15 cellular contexts compared by ENCODE assay signal in the genomic region with DNA sequence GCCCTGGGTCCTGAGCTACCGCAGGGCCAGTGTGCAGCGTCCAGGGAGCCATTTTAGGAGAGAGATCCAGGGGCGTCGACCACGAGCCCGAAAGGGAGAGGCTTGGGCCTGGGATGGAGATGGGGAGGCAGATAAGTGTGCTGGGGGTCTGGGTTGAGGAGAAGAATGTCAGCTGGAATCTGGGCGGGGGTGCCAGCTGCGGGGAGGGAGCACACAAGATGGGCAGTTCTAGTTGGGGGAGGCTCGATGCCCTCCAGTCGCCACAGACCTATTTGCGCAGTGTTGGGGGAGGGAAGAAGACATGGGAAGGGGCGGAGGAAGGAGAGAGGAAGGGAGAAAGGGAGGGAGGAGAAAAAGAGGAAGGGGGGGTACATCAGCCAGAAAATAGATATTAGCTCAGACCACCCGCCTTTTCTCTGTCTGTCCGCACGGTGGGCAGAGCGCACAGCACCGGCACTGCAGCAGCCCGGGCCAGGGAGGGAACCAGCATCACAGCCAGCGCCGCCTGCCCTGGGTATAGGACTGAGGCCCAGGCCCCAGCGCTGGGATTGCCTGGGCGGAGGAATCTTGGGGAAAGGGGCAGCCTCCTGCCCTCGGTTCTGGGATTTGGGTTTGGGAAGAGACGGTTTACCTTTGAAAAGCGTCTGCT. TPM values are rescaled to one million over a fixed set of nuclear protein-coding genes. Genes with fewer than 3 reads are reported as not detected.
DNase-seq lines count a peak whose midpoint lies in the region; TF ChIP-seq lines count a peak whose summit lies in the region.
"Had no signal": no experiment of that assay in that cellular context is flagged by ENCODE, and none has a peak within 500 bp of the region (broad histone marks: within the 10 kb centered on the region; RNA-seq: fewer than 3 reads in every experiment).

No MANE protein-coding gene starts in this region.

- peaks cover 90% of the 10 kb centered on the region for H3K27me3 Mint-ChIP-seq in activated T-cell treated with anti-CD3 and anti-CD28 coated beads, Interleukin-2, amount 50 U/mL, for 24 hours

- peaks cover 16% of the 10 kb centered on the region for H3K4me1 ChIP-seq in NT2/D1 (ENCODE audit: insufficient read depth, insufficient read length)
- H3K4me1 ChIP-seq in iPS-15b (ENCODE audit: control insufficient read depth, insufficient read depth, low read length) = no peaks in the 10 kb centered on the region
- no peaks in the 10 kb centered on the region for H3K4me1 ChIP-seq in smooth muscle cell (ENCODE audit: low read depth)

- peak overlapping the region; percentile 57 for H3K9ac ChIP-seq in NT2/D1 (ENCODE audit: insufficient read length, low read depth)
- H3K9ac ChIP-seq in iPS-15b (ENCODE audit: low read depth, low read length) = no peak overlapping the region
- H3K9ac ChIP-seq in smooth muscle cell (ENCODE audit: low read depth) = peak overlapping the region; percentile 41

- WGBS in smooth muscle cell (ENCODE audit: low lambda C conversion rate) = 6% methylated on average over 21 of the region's 25 CpGs

- peaks cover 33% of the 10 kb centered on the region for H4K20me1 ChIP-seq in smooth muscle cell (ENCODE audit: low read depth)

- H3K27ac ChIP-seq in smooth muscle cell (ENCODE audit: low read depth) = peak overlapping the region; percentile 81

- H3K27ac Mint-ChIP-seq in activated T-cell treated with anti-CD3 and anti-CD28 coated beads, Interleukin-2, amount 50 U/mL, for 24 hours = no peak overlapping the region

- H2AFZ ChIP-seq in smooth muscle cell (ENCODE audit: low read depth) = peak overlapping the region; percentile 82

- H3K4me3 ChIP-seq in NT2/D1 (ENCODE audit: insufficient read length, low read depth) (peak overlapping the region; percentile 41), iPS-15b (ENCODE audit: low read depth, low read length) (peak overlapping the region; percentile 30), smooth muscle cell (peak overlapping the region; percentile 57)

- H3F3A ChIP-seq in smooth muscle cell (ENCODE audit: low read depth) = no peaks in the 10 kb centered on the region

- peak; percentile 26 for DNase-seq in activated T-cell treated with anti-CD3 and anti-CD28 coated beads, Interleukin-2, amount 50 U/mL, for 24 hours
- DNase-seq in activated T-cell treated with anti-CD3 and anti-CD28 coated beads, Interleukin-2, amount 50 U/mL, for 1 hour = no peak
- DNase-seq in NT2/D1 (ENCODE audit: low read depth, low spot score) (no peak), smooth muscle cell (lab: John Stamatoyannopoulos, UW; ENCODE audit: unreplicated experiment) (no peak), medulla oblongata (ENCODE audit: extremely low spot score) (no peak), NOMO-1 treated with dmso at 0.1 percent for 144 hours (lab: John Stamatoyannopoulos, UW; ENCODE audit: unreplicated experiment) (no peak)
- DNase-seq in stimulated activated naive CD4-positive, alpha-beta T cell (lab: John Stamatoyannopoulos, UW) = no peak
- DNase-seq: AML-193, EL, mammary epithelial cell, NCI-H1092 had no signal

- peaks cover 17% of the 10 kb centered on the region; the same call in 1 of the 2 replicates for H3K9me3 ChIP-seq in NT2/D1 (ENCODE audit: insufficient read depth, low read length)
- no peaks in the 10 kb centered on the region for H3K9me3 ChIP-seq in iPS-15b (ENCODE audit: control insufficient read depth, insufficient read depth, low read length)
- no peaks in the 10 kb centered on the region for H3K9me3 ChIP-seq in smooth muscle cell (replicated peaks; ENCODE audit: low read depth)
- H3K9me3 ChIP-seq: heart left ventricle had no signal

- H3K27me3 ChIP-seq in NT2/D1 (ENCODE audit: insufficient read depth, insufficient read length) (peaks cover 98% of the 10 kb centered on the region), iPS-15b (ENCODE audit: control insufficient read depth, insufficient read depth, low read length) (peaks cover 94% of the 10 kb centered on the region), smooth muscle cell (ENCODE audit: low read depth) (peaks cover 92% of the 10 kb centered on the region)

- peaks cover 29% of the 10 kb centered on the region for H3K4me1 Mint-ChIP-seq in activated T-cell treated with anti-CD3 and anti-CD28 coated beads, Interleukin-2, amount 50 U/mL, for 24 hours (ENCODE audit: low read depth)

- H3K79me2 ChIP-seq in smooth muscle cell (ENCODE audit: low read depth) = peaks cover 11% of the 10 kb centered on the region

- peak overlapping the region; percentile 92 for H3K4me2 ChIP-seq in smooth muscle cell

- no peaks in the 10 kb centered on the region for H3K36me3 Mint-ChIP-seq in activated T-cell treated with anti-CD3 and anti-CD28 coated beads, Interleukin-2, amount 50 U/mL, for 24 hours (ENCODE audit: low read depth)

- H3K4me3 Mint-ChIP-seq in activated T-cell treated with anti-CD3 and anti-CD28 coated beads, Interleukin-2, amount 50 U/mL, for 24 hours = no peak overlapping the region

- no peaks in the 10 kb centered on the region for H3K9me3 Mint-ChIP-seq in activated T-cell treated with anti-CD3 and anti-CD28 coated beads, Interleukin-2, amount 50 U/mL, for 24 hours

- H3K36me3 ChIP-seq in NT2/D1 (ENCODE audit: insufficient read depth, insufficient read length, low read length) (no peaks in the 10 kb centered on the region), iPS-15b (ENCODE audit: control insufficient read depth, insufficient read depth, low read length) (no peaks in the 10 kb centered on the region), smooth muscle cell (ENCODE audit: low read depth) (no peaks in the 10 kb centered on the region)
- H3K36me3 ChIP-seq: heart left ventricle had no signal

- TF ChIP-seq CTCF in smooth muscle cell (IDR thresholded peaks at IDR 0.05; ENCODE audit: borderline replicate concordance, insufficient read depth, poor library complexity, severe bottlenecking) = no peak

RNA-seq across cellular contexts. Expression of a gene that starts 1.9 kb away (rescaled TPM):
- 4.4 and 9.8 TPM in 2 replicates for total RNA-seq in smooth muscle cell
- 7.9 and 9.0 TPM in 2 replicates for polyA plus RNA-seq in smooth muscle cell
- total RNA-seq: heart left ventricle; mammary epithelial cell; T-helper 2 cell treated with Interferon-gamma antibody and Interleukin-4, amounts not matched to agents 100 ng/mL and 5 ng/mL, for 36 hours had no signal
- polyA plus RNA-seq: aorta, heart left ventricle, mammary epithelial cell had no signal

RNA-seq across cellular contexts. Expression of a gene that starts 5.6 kb away (rescaled TPM):
- 0.54 TPM in 1 of 2 replicates, not detected in the other for total RNA-seq in smooth muscle cell
- polyA plus RNA-seq in smooth muscle cell = not detected in 2 replicates
- total RNA-seq: aorta; heart left ventricle; mammary epithelial cell; T-helper 2 cell treated with Interferon-gamma antibody and Interleukin-4, amounts not matched to agents 100 ng/mL and 5 ng/mL, for 36 hours had no signal
- polyA plus RNA-seq: aorta, heart left ventricle, mammary epithelial cell had no signal

RNA-seq across cellular contexts. Expression of a gene that starts 11.4 kb away (rescaled TPM):
- 6.7 and 9.9 TPM in 2 replicates for total RNA-seq in smooth muscle cell
- polyA plus RNA-seq in smooth muscle cell = 10.6 and 11.4 TPM in 2 replicates
- total RNA-seq: mammary epithelial cell; T-helper 2 cell treated with Interferon-gamma antibody and Interleukin-4, amounts not matched to agents 100 ng/mL and 5 ng/mL, for 36 hours had no signal
- polyA plus RNA-seq: aorta, mammary epithelial cell had no signal

RNA-seq across cellular contexts. Expression of a gene that starts 12.7 kb away (rescaled TPM):
- total RNA-seq in smooth muscle cell = 0.31 and 1.9 TPM in 2 replicates
- 0.45 and 1.9 TPM in 2 replicates for polyA plus RNA-seq in smooth muscle cell
- total RNA-seq: aorta; heart left ventricle; mammary epithelial cell; T-helper 2 cell treated with Interferon-gamma antibody and Interleukin-4, amounts not matched to agents 100 ng/mL and 5 ng/mL, for 36 hours had no signal
- polyA plus RNA-seq: aorta, heart left ventricle, mammary epithelial cell had no signal

RNA-seq across cellular contexts. Expression of a gene that starts 17.3 kb away (rescaled TPM):
- total RNA-seq in smooth muscle cell = 0.45 and 0.49 TPM in 2 replicates
- 1.4 and 2.2 TPM in 2 replicates for polyA plus RNA-seq in smooth muscle cell
- total RNA-seq: mammary epithelial cell; T-helper 2 cell treated with Interferon-gamma antibody and Interleukin-4, amounts not matched to agents 100 ng/mL and 5 ng/mL, for 36 hours had no signal
- polyA plus RNA-seq: mammary epithelial cell had no signal
